In genomic region chr7:75980126-75980864, GRCh38 we compare ENCODE assay signal across 15 cellular contexts. TPM values are rescaled to one million over a fixed set of nuclear protein-coding genes. Genes with fewer than 3 reads are reported as not detected.
DNase-seq lines count a peak whose midpoint lies in the region; ATAC-seq and TF ChIP-seq lines count a peak whose summit lies in the region.
"Had no signal": no experiment of that assay in that cellular context is flagged by ENCODE, and none has a peak within 500 bp of the region (broad histone marks: within the 10 kb centered on the region; RNA-seq: fewer than 3 reads in every experiment).

No MANE protein-coding gene starts in this region.

- intact Hi-C loops in Caco-2 (cut with micrococcal nuclease; ENCODE audit: unreplicated experiment) (no loop called here), left ventricle myocardium superior (cut with micrococcal nuclease) (no loop called here), ovary (cut with DNase I) (no loop called here)

- ATAC-seq in left ventricle myocardium superior: no peak
- no peak for ATAC-seq in stimulated activated effector memory CD8-positive, alpha-beta T cell treated with anti-CD3 and anti-CD28 coated beads, Interleukin-12 subunit alpha, Interleukin-12 subunit beta, amount 100 ng/mL, for 72 hours

- H3K4me3 ChIP-seq in Caco-2 (ENCODE audit: low read depth, low read length): no peak overlapping the region
- peak overlapping the region in 2 of 4 donors; percentile 26 to 32 for H3K4me3 ChIP-seq in Peyer's patch
- no peak overlapping the region for H3K4me3 ChIP-seq in ovary
- H3K4me3 ChIP-seq: lung had no signal

- peaks cover 2% of the 10 kb centered on the region for H3K36me3 ChIP-seq in Caco-2 (ENCODE audit: control insufficient read depth, insufficient read depth, low read length)
- peaks cover 0 to 82% (median 3%) of the 10 kb centered on the region in 3 donors for H3K36me3 ChIP-seq in Peyer's patch
- H3K36me3 ChIP-seq in ovary: no peaks in the 10 kb centered on the region

- no peak for DNase-seq in Caco-2
- peak in 2 of 3 donors; percentile 94 to 97 for DNase-seq in Peyer's patch
- peak; percentile 65 for DNase-seq in left ventricle myocardium superior
- DNase-seq in ovary: peak in 4 of 5 donors; percentile 54 to 70 (median 62)
- DNase-seq in NCI-H2081 treated with DMSO at 0.1 percent for 48 hours (lab: John Stamatoyannopoulos, UW): no peak
- no peak for DNase-seq in T-helper 1 cell
- DNase-seq in stimulated activated effector memory CD8-positive, alpha-beta T cell treated with anti-CD3 and anti-CD28 coated beads, Interleukin-12 subunit alpha, Interleukin-12 subunit beta, amount 100 ng/mL, for 72 hours (ENCODE audit: low spot score in 2 of 2): no peak
- DNase-seq in hypothalamus (lab: John Stamatoyannopoulos, UW): no peak
- DNase-seq: activated gamma-delta T cell treated with Interleukin-2 at 50 U/mL for 16 hours; KBM-7; NCI-H1417; NCI-H446 treated with DMSO at 0.1 percent for 48 hours; stimulated activated naive CD4-positive, alpha-beta T cell had no signal

- POLR2A ChIA-PET in Caco-2 (lab: Charles Lee): no interaction called here

- no peaks in the 10 kb centered on the region for H3K4me1 Mint-ChIP-seq in Caco-2 (ENCODE audit: low read depth, unreplicated experiment)
- no peaks in the 10 kb centered on the region for H3K4me1 Mint-ChIP-seq in stimulated activated effector memory CD8-positive, alpha-beta T cell treated with anti-CD3 and anti-CD28 coated beads, Interleukin-12 subunit alpha, Interleukin-12 subunit beta, amount 100 ng/mL, for 72 hours

- H3K4me1 ChIP-seq in Caco-2 (0 out of 2 replicates have a peak, but pooled peaks cover 5% of the 10 kb centered on the region), Peyer's patch (peaks cover 0 to 21% (median 4%) of the 10 kb centered on the region in 4 donors), ovary (ENCODE audit: insufficient read depth) (peaks cover 20% of the 10 kb centered on the region)

- H3K4me3 Mint-ChIP-seq in Caco-2 (ENCODE audit: unreplicated experiment): no peak overlapping the region
- H3K4me3 Mint-ChIP-seq in stimulated activated effector memory CD8-positive, alpha-beta T cell treated with anti-CD3 and anti-CD28 coated beads, Interleukin-12 subunit alpha, Interleukin-12 subunit beta, amount 100 ng/mL, for 72 hours: no peak overlapping the region

- H3K27ac ChIP-seq in Peyer's patch (peak overlapping the region in 3 of 4 donors; percentile 77 to 87 (median 78)), ovary (peak overlapping the region in 1 of 2 donors; percentile 67)
- H3K27ac ChIP-seq: C4-2B had no signal

- no peaks in the 10 kb centered on the region for H3K27me3 ChIP-seq in Caco-2 (replicated peaks; ENCODE audit: control insufficient read depth, insufficient read depth, low read length)
- no peaks in the 10 kb centered on the region for H3K27me3 ChIP-seq in Peyer's patch
- no peaks in the 10 kb centered on the region for H3K27me3 ChIP-seq in ovary

- peaks cover 63% of the 10 kb centered on the region for H3K36me3 Mint-ChIP-seq in Caco-2 (ENCODE audit: insufficient read depth, unreplicated experiment)
- peaks cover 25% of the 10 kb centered on the region for H3K36me3 Mint-ChIP-seq in stimulated activated effector memory CD8-positive, alpha-beta T cell treated with anti-CD3 and anti-CD28 coated beads, Interleukin-12 subunit alpha, Interleukin-12 subunit beta, amount 100 ng/mL, for 72 hours

- no peaks in the 10 kb centered on the region for H3K27me3 Mint-ChIP-seq in Caco-2 (ENCODE audit: insufficient read depth, unreplicated experiment)

- TF ChIP-seq CTCF in Caco-2 (IDR thresholded peaks at IDR 0.05; ENCODE audit: insufficient read depth in 1 of 2, low read depth in 1 of 2, low read length in 1 of 2, severe bottlenecking in 1 of 2, unreplicated experiment in 1 of 2) (no peak), Peyer's patch (IDR thresholded peaks at IDR 0.05) (peak in 1 of 6 experiments; percentile 10), ovary (IDR thresholded peaks at IDR 0.05) (no peak)

- TF ChIP-seq POLR2A in Peyer's patch (IDR thresholded peaks at IDR 0.05) (no peak), ovary (IDR thresholded peaks at IDR 0.05) (no peak)

- no peaks in the 10 kb centered on the region for H3K9me3 Mint-ChIP-seq in Caco-2 (ENCODE audit: unreplicated experiment)
- H3K9me3 Mint-ChIP-seq in stimulated activated effector memory CD8-positive, alpha-beta T cell treated with anti-CD3 and anti-CD28 coated beads, Interleukin-12 subunit alpha, Interleukin-12 subunit beta, amount 100 ng/mL, for 72 hours: no peaks in the 10 kb centered on the region

- no TSS peak for BruUV-seq in Caco-2 (replicated peaks; lab: Mats Ljungman, UMichigan)

- 58 to 81% (median 69%) methylated on average over 22 to 25 of the region's 25 CpGs for WGBS in ovary, 3 donors

- H3K27ac Mint-ChIP-seq in Caco-2 (ENCODE audit: unreplicated experiment): peak overlapping the region; percentile 78
- no peak overlapping the region for H3K27ac Mint-ChIP-seq in stimulated activated effector memory CD8-positive, alpha-beta T cell treated with anti-CD3 and anti-CD28 coated beads, Interleukin-12 subunit alpha, Interleukin-12 subunit beta, amount 100 ng/mL, for 72 hours

- CTCF ChIA-PET in Caco-2 (lab: Charles Lee): no interaction called here

- H3K9me3 ChIP-seq in Caco-2 (no peaks in the 10 kb centered on the region), Peyer's patch (no peaks in the 10 kb centered on the region), ovary (no peaks in the 10 kb centered on the region)

- no peak for TF ChIP-seq EP300 in ovary (IDR thresholded peaks at IDR 0.05)

RNA-seq across cellular contexts. Expression of gene TMEM120A, which starts 14.1 kb away (rescaled TPM):
- total RNA-seq in Caco-2 (2022) (65.4 and 71.1 TPM in 2 replicates), Peyer's patch (100 to 1,000 TPM in 2 of 4 donors, 10 to 100 TPM in 2; 62.7 to 116 (median 101) TPM), left ventricle myocardium superior (107 TPM), ovary (100 to 1,000 TPM in 3 of 7 donors, 10 to 100 TPM in 4; 44.4 to 140 (median 89.5) TPM)
- polyA plus RNA-seq in ovary: 100 to 1,000 TPM; 114 to 170 TPM

Comparison
In these comparisons a context has a peak if more than half of its experiments do, and no peak if none do; other contexts are left out.
1. DNase-seq: peak in Peyer's patch (2 of 3), left ventricle myocardium superior (single experiment) and ovary (4 of 5); none in Caco-2 (0 of 2), NCI-H2081 treated with DMSO at 0.1 percent for 48 hours (single experiment), T-helper 1 cell (0 of 5), stimulated activated effector memory CD8-positive, alpha-beta T cell treated with anti-CD3 and anti-CD28 coated beads, Interleukin-12 subunit alpha, Interleukin-12 subunit beta, amount 100 ng/mL, for 72 hours (0 of 2) and hypothalamus (0 of 51).